1 cellular context compared by ENCODE assay signal in the genomic region with DNA sequence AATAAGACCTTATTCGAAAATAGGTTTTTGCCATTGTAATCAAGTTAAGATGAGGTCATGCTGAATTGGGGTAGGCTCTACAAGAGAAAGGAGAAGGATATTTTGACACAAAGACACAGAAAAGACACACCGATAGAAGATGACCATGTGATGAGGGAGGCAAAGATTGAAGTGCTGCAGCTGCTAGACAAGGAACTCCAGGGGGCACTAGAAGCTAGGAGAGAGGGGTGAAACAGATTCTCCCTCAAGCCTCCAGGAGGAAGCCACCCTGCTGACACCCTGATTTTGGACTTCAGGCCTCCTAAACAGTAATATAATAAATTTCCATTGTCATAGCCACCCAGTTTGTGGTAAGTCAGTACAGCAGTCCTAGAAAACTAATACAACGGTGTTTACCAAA.
TF ChIP-seq lines count a peak whose summit lies in the region.

No MANE protein-coding gene starts in this region.

TF ChIP-seq in SK-N-SH treated with all-trans-retinoic acid at 6 μM for 48 hours, 23 proteins besides CTCF, POLR2A, EP300 and RAD21 (continued from another document):
- TF ChIP-seq, protein P1, sequence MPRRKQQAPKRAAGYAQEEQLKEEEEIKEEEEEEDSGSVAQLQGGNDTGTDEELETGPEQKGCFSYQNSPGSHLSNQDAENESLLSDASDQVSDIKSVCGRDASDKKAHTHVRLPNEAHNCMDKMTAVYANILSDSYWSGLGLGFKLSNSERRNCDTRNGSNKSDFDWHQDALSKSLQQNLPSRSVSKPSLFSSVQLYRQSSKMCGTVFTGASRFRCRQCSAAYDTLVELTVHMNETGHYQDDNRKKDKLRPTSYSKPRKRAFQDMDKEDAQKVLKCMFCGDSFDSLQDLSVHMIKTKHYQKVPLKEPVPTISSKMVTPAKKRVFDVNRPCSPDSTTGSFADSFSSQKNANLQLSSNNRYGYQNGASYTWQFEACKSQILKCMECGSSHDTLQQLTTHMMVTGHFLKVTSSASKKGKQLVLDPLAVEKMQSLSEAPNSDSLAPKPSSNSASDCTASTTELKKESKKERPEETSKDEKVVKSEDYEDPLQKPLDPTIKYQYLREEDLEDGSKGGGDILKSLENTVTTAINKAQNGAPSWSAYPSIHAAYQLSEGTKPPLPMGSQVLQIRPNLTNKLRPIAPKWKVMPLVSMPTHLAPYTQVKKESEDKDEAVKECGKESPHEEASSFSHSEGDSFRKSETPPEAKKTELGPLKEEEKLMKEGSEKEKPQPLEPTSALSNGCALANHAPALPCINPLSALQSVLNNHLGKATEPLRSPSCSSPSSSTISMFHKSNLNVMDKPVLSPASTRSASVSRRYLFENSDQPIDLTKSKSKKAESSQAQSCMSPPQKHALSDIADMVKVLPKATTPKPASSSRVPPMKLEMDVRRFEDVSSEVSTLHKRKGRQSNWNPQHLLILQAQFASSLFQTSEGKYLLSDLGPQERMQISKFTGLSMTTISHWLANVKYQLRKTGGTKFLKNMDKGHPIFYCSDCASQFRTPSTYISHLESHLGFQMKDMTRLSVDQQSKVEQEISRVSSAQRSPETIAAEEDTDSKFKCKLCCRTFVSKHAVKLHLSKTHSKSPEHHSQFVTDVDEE (CRISPR knock-in tag; IDR thresholded peaks at IDR 0.05): no peak
- TF ChIP-seq ZC3H10 (CRISPR knock-in tag; IDR thresholded peaks at IDR 0.05) (no peak), GLIS3 (CRISPR knock-in tag; IDR thresholded peaks at IDR 0.05) (no peak)
